ENCODE assay signal across 1 cellular context in genomic region chr21:41196990-41197389, GRCh38.
TF ChIP-seq lines count a peak whose summit lies in the region.

No MANE protein-coding gene starts in this region.

TF ChIP-seq in SK-N-SH treated with all-trans-retinoic acid at 6 μM for 48 hours, 23 proteins besides CTCF, POLR2A, EP300 and RAD21 (continued from another document):
- TF ChIP-seq PATZ1 (CRISPR knock-in tag; IDR thresholded peaks at IDR 0.05; ENCODE audit: borderline replicate concordance) (no peak), ZC3H10 (CRISPR knock-in tag; IDR thresholded peaks at IDR 0.05) (no peak)
